ENCODE assay signal across 14 cellular contexts in the genomic region with DNA sequence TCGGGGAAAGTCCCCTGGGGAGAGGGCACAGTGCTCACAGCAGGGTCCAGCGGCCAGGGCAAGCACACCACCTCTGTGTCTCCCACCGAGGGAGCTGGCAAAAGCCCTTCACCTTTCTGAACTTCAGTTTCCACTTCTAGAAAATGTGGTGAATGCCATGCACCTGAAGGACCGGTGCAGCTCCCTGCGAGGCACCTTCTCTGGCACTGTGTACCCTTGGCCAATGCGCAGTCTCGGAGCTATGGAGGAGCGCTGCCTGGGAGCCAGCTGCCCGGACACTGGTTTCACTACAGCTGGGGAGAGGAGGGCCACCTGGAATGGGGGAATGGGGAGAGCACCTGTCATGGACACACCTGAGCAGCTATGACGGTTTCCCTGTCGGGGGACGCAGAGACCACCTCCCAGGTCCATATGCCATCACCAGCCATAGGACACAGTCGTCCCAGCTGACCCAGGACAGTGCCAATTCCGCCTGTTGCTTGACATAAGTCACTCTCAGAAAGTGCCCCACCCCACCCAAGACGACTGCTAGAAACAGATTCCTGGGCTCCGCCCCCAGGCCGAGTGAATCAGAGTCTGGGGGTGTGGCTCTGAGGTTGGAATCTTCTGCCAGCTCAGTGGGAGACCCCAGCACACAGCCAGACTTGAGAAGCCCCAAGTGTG. TPM values are rescaled to one million over a fixed set of nuclear protein-coding genes. Genes with fewer than 3 reads are reported as not detected.
A peak's percentile ranks its signal among the peaks of the same experiment; 100 is the strongest.
DNase-seq lines count a peak whose midpoint lies in the region; ATAC-seq and TF ChIP-seq lines count a peak whose summit lies in the region.
"Had no signal": no experiment of that assay in that cellular context is flagged by ENCODE, and none has a peak within 500 bp of the region (broad histone marks: within the 10 kb centered on the region; RNA-seq: fewer than 3 reads in every experiment).

No MANE protein-coding gene starts in this region.

- peaks cover 1% of the 10 kb centered on the region for H3K36me3 Mint-ChIP-seq in chondrocyte (ENCODE audit: low read depth)
- H3K36me3 Mint-ChIP-seq: naive thymus-derived CD4-positive, alpha-beta T cell had no signal

- H2BK12ac ChIP-seq in trophoblast cell (ENCODE audit: low read length), result no peak overlapping the region

- H4K12ac ChIP-seq in trophoblast cell (ENCODE audit: low read depth, low read length), result no peak overlapping the region

- H3K79me2 ChIP-seq in osteoblast (ENCODE audit: insufficient read depth, low read length) (no peaks in the 10 kb centered on the region), trophoblast cell (ENCODE audit: control insufficient read depth, insufficient read depth, low read length, poor library complexity) (no peaks in the 10 kb centered on the region)

- no peak overlapping the region for H4K91ac ChIP-seq in trophoblast cell (ENCODE audit: low read depth, low read length)

- TF ChIP-seq CTCF in chondrocyte (IDR thresholded peaks at IDR 0.05) (no peak), osteoblast (IDR thresholded peaks at IDR 0.05; ENCODE audit: extremely low read depth, low read depth, low read length) (no peak)

- no peak overlapping the region for H2AFZ ChIP-seq in osteoblast (ENCODE audit: low read length)
- H2AFZ ChIP-seq in trophoblast cell (ENCODE audit: insufficient read depth, low read length, poor library complexity), result no peak overlapping the region

- H3K4me3 ChIP-seq in osteoblast (ENCODE audit: insufficient read depth, low read length) (no peak overlapping the region), trophoblast cell (ENCODE audit: low read depth, low read length) (no peak overlapping the region)
- H3K4me3 ChIP-seq: ascending aorta, testis had no signal

- no peaks in the 10 kb centered on the region for H3K79me1 ChIP-seq in trophoblast cell (ENCODE audit: low read length)

- no peak overlapping the region for H3K18ac ChIP-seq in trophoblast cell (ENCODE audit: low read length)

- H3K36me3 ChIP-seq in osteoblast (ENCODE audit: insufficient read depth, low read length) (no peaks in the 10 kb centered on the region), trophoblast cell (ENCODE audit: control insufficient read depth in 1 of 2, insufficient read depth in 2 of 2, low read length in 2 of 2) (no peaks in the 10 kb centered on the region)
- H3K36me3 ChIP-seq: ascending aorta had no signal

- no peaks in the 10 kb centered on the region for H3K27me3 ChIP-seq in osteoblast (ENCODE audit: insufficient read depth, low read length)
- no peaks in the 10 kb centered on the region for H3K27me3 ChIP-seq in trophoblast cell (ENCODE audit: insufficient read depth, low read length)
- H3K27me3 ChIP-seq: ascending aorta, testis had no signal

- H4K8ac ChIP-seq in trophoblast cell (ENCODE audit: low read depth, low read length), result no peak overlapping the region

- H2AK5ac ChIP-seq in trophoblast cell (ENCODE audit: low read length), result no peak overlapping the region

- no peak overlapping the region for H3K4me2 ChIP-seq in osteoblast (ENCODE audit: insufficient read depth, low read length)
- no peak overlapping the region for H3K4me2 ChIP-seq in trophoblast cell (ENCODE audit: low read length)

- H2BK120ac ChIP-seq in trophoblast cell (ENCODE audit: insufficient read depth, low read length, poor library complexity), result no peak overlapping the region

- no peak overlapping the region for H3K27ac Mint-ChIP-seq in chondrocyte (ENCODE audit: unreplicated experiment)
- H3K27ac Mint-ChIP-seq: naive thymus-derived CD4-positive, alpha-beta T cell had no signal

- H3K9me3 ChIP-seq in osteoblast (ENCODE audit: low read depth, low read length) (no peaks in the 10 kb centered on the region), trophoblast cell (ENCODE audit: insufficient read depth, low read depth, low read length) (no peaks in the 10 kb centered on the region)
- H3K9me3 ChIP-seq: testis had no signal

- peaks cover 15% of the 10 kb centered on the region for H3K27me3 Mint-ChIP-seq in chondrocyte (ENCODE audit: low read depth)

- DNase-seq in Daoy (ENCODE audit: low read depth) (peak; percentile 24), NCI-H69 (lab: John Stamatoyannopoulos, UW) (peak; percentile 12), chondrocyte (ENCODE audit: low spot score) (peak; percentile 64), osteoblast (ENCODE audit: insufficient read length, low spot score, missing footprints) (peak; percentile 73), trophoblast cell (no peak)
- DNase-seq: DMS153, SHP77 had no signal

- H3K4me1 Mint-ChIP-seq in chondrocyte (ENCODE audit: low read depth), result no peaks in the 10 kb centered on the region

- no peak overlapping the region for H3K27ac ChIP-seq in osteoblast (ENCODE audit: low read depth, low read length)
- H3K27ac ChIP-seq in trophoblast cell (ENCODE audit: low read depth, low read length), result no peak overlapping the region
- H3K27ac ChIP-seq: ascending aorta, epithelial cell of prostate, testis had no signal

- ATAC-seq in HG02759 (IDR thresholded peaks at IDR 0.05; ENCODE audit: unreplicated experiment) (no peak), GM18907 (IDR thresholded peaks at IDR 0.05; ENCODE audit: unreplicated experiment) (no peak), HG02623 (IDR thresholded peaks at IDR 0.05; ENCODE audit: unreplicated experiment) (no peak)
- ATAC-seq: naive thymus-derived CD4-positive, alpha-beta T cell had no signal

- no peak overlapping the region for H3K4me3 Mint-ChIP-seq in chondrocyte (ENCODE audit: unreplicated experiment)
- H3K4me3 Mint-ChIP-seq: naive thymus-derived CD4-positive, alpha-beta T cell had no signal

- H2BK5ac ChIP-seq in trophoblast cell (ENCODE audit: low read depth, low read length, poor library complexity), result no peak overlapping the region

- WGBS in trophoblast cell (ENCODE audit: extremely low coverage, insufficient coverage, insufficient read length), result no CpG with 5 or more reads among the region's 17 CpGs

- no peaks in the 10 kb centered on the region for H3K4me1 ChIP-seq in osteoblast (ENCODE audit: insufficient read depth, low read length)
- no peaks in the 10 kb centered on the region for H3K4me1 ChIP-seq in trophoblast cell (ENCODE audit: control insufficient read depth in 1 of 2, insufficient read depth in 2 of 2, low read length in 2 of 2)
- H3K4me1 ChIP-seq: ascending aorta, testis had no signal

- no peak overlapping the region for H3K23ac ChIP-seq in trophoblast cell (ENCODE audit: low read length)

- no peak overlapping the region for H3K9ac ChIP-seq in trophoblast cell (ENCODE audit: low read length)

- H3K14ac ChIP-seq in trophoblast cell (ENCODE audit: low read length), result no peak overlapping the region

- H3K9me3 Mint-ChIP-seq in chondrocyte (ENCODE audit: low read depth), result peaks cover 17% of the 10 kb centered on the region

- H3K4ac ChIP-seq in trophoblast cell (ENCODE audit: low read depth, low read length), result no peak overlapping the region

- no peaks in the 10 kb centered on the region for H4K20me1 ChIP-seq in osteoblast (ENCODE audit: insufficient read depth, low read length)

RNA-seq across cellular contexts. Expression of a gene that starts 16.8 kb away (rescaled TPM):
- not detected in 2 replicates for total RNA-seq in Daoy (2014; rRNA removed; shearing (Covaris generic))
- total RNA-seq in chondrocyte, result 0.05 to 0.18 TPM in 2 of 3 replicates, not detected in the other
- total RNA-seq in osteoblast, result 1.1 TPM in 1 of 2 replicates, not detected in the other
- 1.0 and 1.1 TPM in 2 replicates for polyA plus RNA-seq in trophoblast cell (2013)
- total RNA-seq: ascending aorta had no signal

Comparison
In these comparisons a context has a peak if more than half of its experiments do, and no peak if none do; other contexts are left out.
1. DNase-seq: peak in Daoy (single experiment), NCI-H69 (single experiment), chondrocyte (single experiment) and osteoblast (single experiment); none in trophoblast cell (0 of 2).